20 cellular contexts compared by ENCODE assay signal in the genomic region with DNA sequence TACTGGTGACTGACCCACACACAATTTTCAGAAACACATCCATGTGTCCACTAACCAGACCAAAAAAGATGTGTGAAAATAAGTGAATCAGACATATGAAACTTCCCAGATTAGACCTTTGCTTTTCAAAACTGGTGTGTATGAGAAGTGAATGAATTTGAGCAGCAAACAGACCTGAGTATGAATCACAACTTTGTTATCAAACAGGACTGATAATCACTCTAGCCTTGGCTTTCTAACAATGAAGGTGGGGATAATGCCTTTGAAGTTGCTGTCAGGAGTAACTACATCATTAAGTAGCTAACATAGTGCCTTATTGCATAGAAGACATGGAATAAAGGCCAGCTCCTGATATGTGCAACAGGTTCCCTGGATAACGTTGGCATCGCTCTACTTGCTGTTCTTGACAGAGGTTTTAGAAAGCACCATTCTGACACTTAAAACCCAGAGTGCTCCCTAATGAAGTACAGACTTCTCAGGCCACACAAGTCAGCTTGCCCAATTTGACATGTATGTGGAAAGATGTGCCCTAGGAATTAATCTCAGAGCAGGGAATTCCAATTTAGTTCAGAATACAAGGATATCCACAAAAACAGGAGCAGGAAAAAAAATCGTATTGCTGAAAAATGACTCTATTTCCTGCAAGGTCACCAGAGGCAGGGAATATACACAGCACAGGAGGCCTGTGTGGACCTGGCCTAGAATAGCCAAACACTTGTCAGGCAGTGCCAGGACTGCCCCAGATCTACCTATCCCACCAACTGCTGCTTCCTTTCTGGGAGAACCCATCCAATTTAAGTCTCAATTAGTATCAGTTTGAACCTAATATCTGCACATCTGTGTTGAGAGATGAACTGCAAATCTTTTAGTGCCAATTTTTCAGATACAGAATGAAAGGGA.
"Had no signal": no experiment of that assay in that cellular context is flagged by ENCODE, and none has a peak within 500 bp of the region (broad histone marks: within the 10 kb centered on the region; RNA-seq: fewer than 3 reads in every experiment).

No MANE protein-coding gene starts in this region.

- H3K9me3 ChIP-seq: breast epithelium, upper lobe of left lung had no signal

- H3K36me3 Mint-ChIP-seq: activated naive CD4-positive, alpha-beta T cell treated with anti-CD3 and anti-CD28 coated beads, Interleukin-2, amount 10 ng/mL, durations not matched to agents 7 days and 5 days had no signal

- H3K4me1 ChIP-seq: foreskin keratinocyte had no signal

- H3K36me3 ChIP-seq: breast epithelium, upper lobe of left lung had no signal

- H3K27me3 ChIP-seq: breast epithelium, upper lobe of left lung had no signal

- ATAC-seq: activated CD4-positive, CD25-positive, alpha-beta regulatory T cell treated with anti-CD3 and anti-CD28 coated beads, Interleukin-2, amount 50 U/mL, for 24 hours; activated naive CD8-positive, alpha-beta T cell treated with anti-CD3 and anti-CD28 coated beads, Interleukin-2, amount 50 U/mL, for 24 hours; activated T-cell treated with anti-CD3 and anti-CD28 coated beads, Interleukin-2, amount 50 U/mL, for 4 hours; foreskin keratinocyte; stimulated activated naive CD8-positive, alpha-beta T cell treated with anti-CD3 and anti-CD28 coated beads, Interleukin-15, amount 100 ng/mL, for 72 hours had no signal

- H3K4me3 Mint-ChIP-seq: activated CD4-positive, alpha-beta T cell treated with anti-CD3 and anti-CD28 coated beads, Interleukin-2, amount 10 ng/mL, durations not matched to agents 7 days and 5 days; activated naive CD4-positive, alpha-beta T cell treated with anti-CD3 and anti-CD28 coated beads, Interleukin-2, amount 10 ng/mL, durations not matched to agents 7 days and 5 days; activated naive CD8-positive, alpha-beta T cell treated with anti-CD3 and anti-CD28 coated beads, Interleukin-2, amount 50 U/mL, for 24 hours; activated T-cell treated with anti-CD3 and anti-CD28 coated beads, Interleukin-2, amount 50 U/mL, for 4 hours; nephron progenitor cell; stimulated activated naive CD8-positive, alpha-beta T cell treated with anti-CD3 and anti-CD28 coated beads, Interleukin-15, amount 100 ng/mL, for 72 hours had no signal

- H3K27ac ChIP-seq: breast epithelium, epithelial cell of prostate, foreskin keratinocyte, upper lobe of left lung had no signal

- DNase-seq: activated CD4-positive, alpha-beta T cell treated with anti-CD3 and anti-CD28 coated beads, Interleukin-2, amount 10 ng/mL, durations not matched to agents 7 days and 5 days; activated CD8-positive, alpha-beta memory T cell treated with anti-CD3 and anti-CD28 coated beads, Interleukin-2, amount 50 U/mL, for 4 hours; activated naive CD4-positive, alpha-beta T cell treated with anti-CD3 and anti-CD28 coated beads, Interleukin-2, amount 10 ng/mL, durations not matched to agents 7 days and 5 days; activated naive CD8-positive, alpha-beta T cell treated with anti-CD3 and anti-CD28 coated beads, Interleukin-2, amount 50 U/mL, for 24 hours; activated T-cell treated with anti-CD3 and anti-CD28 coated beads, Interleukin-2, amount 50 U/mL, for 4 hours; aorta; foreskin keratinocyte; glutamatergic neuron; hypothalamus; midbrain; nephron progenitor cell; nucleus accumbens; stimulated activated CD4-positive, alpha-beta T cell treated with anti-CD3 and anti-CD28 coated beads, Interleukin-4, amount 100 ng/mL, for 1 hour; stimulated activated naive CD8-positive, alpha-beta T cell treated with anti-CD3 and anti-CD28 coated beads, Interleukin-15, amount 100 ng/mL, for 72 hours; T1000; upper lobe of left lung had no signal

- H3K27ac Mint-ChIP-seq: activated CD4-positive, alpha-beta T cell treated with anti-CD3 and anti-CD28 coated beads, Interleukin-2, amount 10 ng/mL, durations not matched to agents 7 days and 5 days; activated naive CD4-positive, alpha-beta T cell treated with anti-CD3 and anti-CD28 coated beads, Interleukin-2, amount 10 ng/mL, durations not matched to agents 7 days and 5 days; activated naive CD8-positive, alpha-beta T cell treated with anti-CD3 and anti-CD28 coated beads, Interleukin-2, amount 50 U/mL, for 24 hours; stimulated activated naive CD8-positive, alpha-beta T cell treated with anti-CD3 and anti-CD28 coated beads, Interleukin-15, amount 100 ng/mL, for 72 hours had no signal

- H3K9me3 Mint-ChIP-seq: activated CD4-positive, alpha-beta T cell treated with anti-CD3 and anti-CD28 coated beads, Interleukin-2, amount 10 ng/mL, durations not matched to agents 7 days and 5 days; activated naive CD4-positive, alpha-beta T cell treated with anti-CD3 and anti-CD28 coated beads, Interleukin-2, amount 10 ng/mL, durations not matched to agents 7 days and 5 days; activated naive CD8-positive, alpha-beta T cell treated with anti-CD3 and anti-CD28 coated beads, Interleukin-2, amount 50 U/mL, for 24 hours; activated T-cell treated with anti-CD3 and anti-CD28 coated beads, Interleukin-2, amount 50 U/mL, for 4 hours; nephron progenitor cell; stimulated activated naive CD8-positive, alpha-beta T cell treated with anti-CD3 and anti-CD28 coated beads, Interleukin-15, amount 100 ng/mL, for 72 hours had no signal

- H3K4me3 ChIP-seq: breast epithelium, lung, upper lobe of left lung had no signal
